In the genomic region with DNA sequence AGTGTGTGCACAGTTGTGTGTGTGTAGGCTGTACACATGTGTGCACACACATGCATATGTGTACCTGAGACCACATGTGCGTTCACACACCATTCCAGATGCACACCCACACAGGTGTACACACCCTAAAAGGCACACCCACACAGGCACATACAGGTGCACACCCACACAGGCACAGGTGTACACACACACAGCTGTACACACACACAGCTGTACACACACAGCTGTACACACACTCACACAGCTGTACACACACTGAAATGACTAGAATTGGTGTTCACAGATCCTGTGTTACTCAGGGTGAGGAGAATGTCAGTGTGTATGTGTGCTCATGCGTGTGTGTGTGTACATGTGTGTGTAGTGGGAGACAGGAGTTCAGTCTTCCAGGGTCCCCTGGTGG, we compare ENCODE assay signal across 1 cellular context.
TF ChIP-seq lines count a peak whose summit lies in the region.

No MANE protein-coding gene starts in this region.

TF ChIP-seq in HepG2, 621 proteins besides CTCF, POLR2A, EP300 and RAD21:
- TF ChIP-seq NFE2 (CRISPR knock-in tag; IDR thresholded peaks at IDR 0.05), result no peak
- TF ChIP-seq, protein P1, sequence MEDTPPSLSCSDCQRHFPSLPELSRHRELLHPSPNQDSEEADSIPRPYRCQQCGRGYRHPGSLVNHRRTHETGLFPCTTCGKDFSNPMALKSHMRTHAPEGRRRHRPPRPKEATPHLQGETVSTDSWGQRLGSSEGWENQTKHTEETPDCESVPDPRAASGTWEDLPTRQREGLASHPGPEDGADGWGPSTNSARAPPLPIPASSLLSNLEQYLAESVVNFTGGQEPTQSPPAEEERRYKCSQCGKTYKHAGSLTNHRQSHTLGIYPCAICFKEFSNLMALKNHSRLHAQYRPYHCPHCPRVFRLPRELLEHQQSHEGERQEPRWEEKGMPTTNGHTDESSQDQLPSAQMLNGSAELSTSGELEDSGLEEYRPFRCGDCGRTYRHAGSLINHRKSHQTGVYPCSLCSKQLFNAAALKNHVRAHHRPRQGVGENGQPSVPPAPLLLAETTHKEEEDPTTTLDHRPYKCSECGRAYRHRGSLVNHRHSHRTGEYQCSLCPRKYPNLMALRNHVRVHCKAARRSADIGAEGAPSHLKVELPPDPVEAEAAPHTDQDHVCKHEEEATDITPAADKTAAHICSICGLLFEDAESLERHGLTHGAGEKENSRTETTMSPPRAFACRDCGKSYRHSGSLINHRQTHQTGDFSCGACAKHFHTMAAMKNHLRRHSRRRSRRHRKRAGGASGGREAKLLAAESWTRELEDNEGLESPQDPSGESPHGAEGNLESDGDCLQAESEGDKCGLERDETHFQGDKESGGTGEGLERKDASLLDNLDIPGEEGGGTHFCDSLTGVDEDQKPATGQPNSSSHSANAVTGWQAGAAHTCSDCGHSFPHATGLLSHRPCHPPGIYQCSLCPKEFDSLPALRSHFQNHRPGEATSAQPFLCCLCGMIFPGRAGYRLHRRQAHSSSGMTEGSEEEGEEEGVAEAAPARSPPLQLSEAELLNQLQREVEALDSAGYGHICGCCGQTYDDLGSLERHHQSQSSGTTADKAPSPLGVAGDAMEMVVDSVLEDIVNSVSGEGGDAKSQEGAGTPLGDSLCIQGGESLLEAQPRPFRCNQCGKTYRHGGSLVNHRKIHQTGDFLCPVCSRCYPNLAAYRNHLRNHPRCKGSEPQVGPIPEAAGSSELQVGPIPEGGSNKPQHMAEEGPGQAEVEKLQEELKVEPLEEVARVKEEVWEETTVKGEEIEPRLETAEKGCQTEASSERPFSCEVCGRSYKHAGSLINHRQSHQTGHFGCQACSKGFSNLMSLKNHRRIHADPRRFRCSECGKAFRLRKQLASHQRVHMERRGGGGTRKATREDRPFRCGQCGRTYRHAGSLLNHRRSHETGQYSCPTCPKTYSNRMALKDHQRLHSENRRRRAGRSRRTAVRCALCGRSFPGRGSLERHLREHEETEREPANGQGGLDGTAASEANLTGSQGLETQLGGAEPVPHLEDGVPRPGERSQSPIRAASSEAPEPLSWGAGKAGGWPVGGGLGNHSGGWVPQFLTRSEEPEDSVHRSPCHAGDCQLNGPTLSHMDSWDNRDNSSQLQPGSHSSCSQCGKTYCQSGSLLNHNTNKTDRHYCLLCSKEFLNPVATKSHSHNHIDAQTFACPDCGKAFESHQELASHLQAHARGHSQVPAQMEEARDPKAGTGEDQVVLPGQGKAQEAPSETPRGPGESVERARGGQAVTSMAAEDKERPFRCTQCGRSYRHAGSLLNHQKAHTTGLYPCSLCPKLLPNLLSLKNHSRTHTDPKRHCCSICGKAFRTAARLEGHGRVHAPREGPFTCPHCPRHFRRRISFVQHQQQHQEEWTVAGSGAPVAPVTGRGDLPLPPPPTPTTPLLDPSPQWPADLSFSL (CRISPR knock-in tag; IDR thresholded peaks at IDR 0.05), result peak; percentile 68; the same call in 1 of the 2 replicates
- TF ChIP-seq, protein P2, sequence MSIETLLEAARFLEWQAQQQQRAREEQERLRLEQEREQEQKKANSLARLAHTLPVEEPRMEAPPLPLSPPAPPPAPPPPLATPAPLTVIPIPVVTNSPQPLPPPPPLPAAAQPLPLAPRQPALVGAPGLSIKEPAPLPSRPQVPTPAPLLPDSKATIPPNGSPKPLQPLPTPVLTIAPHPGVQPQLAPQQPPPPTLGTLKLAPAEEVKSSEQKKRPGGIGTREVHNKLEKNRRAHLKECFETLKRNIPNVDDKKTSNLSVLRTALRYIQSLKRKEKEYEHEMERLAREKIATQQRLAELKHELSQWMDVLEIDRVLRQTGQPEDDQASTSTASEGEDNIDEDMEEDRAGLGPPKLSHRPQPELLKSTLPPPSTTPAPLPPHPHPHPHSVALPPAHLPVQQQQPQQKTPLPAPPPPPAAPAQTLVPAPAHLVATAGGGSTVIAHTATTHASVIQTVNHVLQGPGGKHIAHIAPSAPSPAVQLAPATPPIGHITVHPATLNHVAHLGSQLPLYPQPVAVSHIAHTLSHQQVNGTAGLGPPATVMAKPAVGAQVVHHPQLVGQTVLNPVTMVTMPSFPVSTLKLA (IDR thresholded peaks at IDR 0.05), result peak; percentile 46
- no peak for TF ChIP-seq ZNF547 (CRISPR knock-in tag; IDR thresholded peaks at IDR 0.05)
- TF ChIP-seq ZNF230 (CRISPR knock-in tag; IDR thresholded peaks at IDR 0.05), result no peak
- TF ChIP-seq ZMYM3 (CRISPR knock-in tag; IDR thresholded peaks at IDR 0.05), result no peak
- TF ChIP-seq, protein P3, sequence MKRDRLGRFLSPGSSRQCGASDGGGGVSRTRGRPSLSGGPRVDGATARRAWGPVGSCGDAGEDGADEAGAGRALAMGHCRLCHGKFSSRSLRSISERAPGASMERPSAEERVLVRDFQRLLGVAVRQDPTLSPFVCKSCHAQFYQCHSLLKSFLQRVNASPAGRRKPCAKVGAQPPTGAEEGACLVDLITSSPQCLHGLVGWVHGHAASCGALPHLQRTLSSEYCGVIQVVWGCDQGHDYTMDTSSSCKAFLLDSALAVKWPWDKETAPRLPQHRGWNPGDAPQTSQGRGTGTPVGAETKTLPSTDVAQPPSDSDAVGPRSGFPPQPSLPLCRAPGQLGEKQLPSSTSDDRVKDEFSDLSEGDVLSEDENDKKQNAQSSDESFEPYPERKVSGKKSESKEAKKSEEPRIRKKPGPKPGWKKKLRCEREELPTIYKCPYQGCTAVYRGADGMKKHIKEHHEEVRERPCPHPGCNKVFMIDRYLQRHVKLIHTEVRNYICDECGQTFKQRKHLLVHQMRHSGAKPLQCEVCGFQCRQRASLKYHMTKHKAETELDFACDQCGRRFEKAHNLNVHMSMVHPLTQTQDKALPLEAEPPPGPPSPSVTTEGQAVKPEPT (CRISPR knock-in tag; IDR thresholded peaks at IDR 0.05; ENCODE audit: low read depth), result no peak
- no peak for TF ChIP-seq AKAP8 (CRISPR knock-in tag; IDR thresholded peaks at IDR 0.05)
